11 cellular contexts compared by ENCODE assay signal in genomic region chr1:108426877-108427276, GRCh38. TPM values are rescaled to one million over a fixed set of nuclear protein-coding genes. Genes with fewer than 3 reads are reported as not detected.
"Had no signal": no experiment of that assay in that cellular context is flagged by ENCODE, and none has a peak within 500 bp of the region (broad histone marks: within the 10 kb centered on the region; RNA-seq: fewer than 3 reads in every experiment).

No MANE protein-coding gene starts in this region.

RNA-seq across cellular contexts. Expression of gene NBPF6, which starts 23.3 kb away (rescaled TPM):
- total RNA-seq: activated B cell treated with CpG ODN at 0.5 μM for 24 hours; activated CD4-positive, alpha-beta memory T cell treated with anti-CD3 and anti-CD28 coated beads, Interleukin-2, amount 10 ng/mL, durations not matched to agents 7 days and 5 days; activated CD4-positive, alpha-beta T cell treated with anti-CD3 and anti-CD28 coated beads for 36 hours; activated CD4-positive, alpha-beta T cell treated with anti-CD3 and anti-CD28 coated beads, Interleukin-2, amount 10 ng/mL, durations not matched to agents 7 days and 5 days; activated CD8-positive, alpha-beta memory T cell treated with anti-CD3 and anti-CD28 coated beads for 36 hours; activated CD8-positive, alpha-beta memory T cell treated with anti-CD3 and anti-CD28 coated beads, Interleukin-2, amount 10 ng/mL, durations not matched to agents 7 days and 5 days; activated CD8-positive, alpha-beta T cell treated with anti-CD3 and anti-CD28 coated beads for 36 hours; activated CD8-positive, alpha-beta T cell treated with anti-CD3 and anti-CD28 coated beads, Interleukin-2, amount 10 ng/mL, durations not matched to agents 7 days and 5 days; T-cell; T-helper 2 cell treated with Interferon-gamma antibody and Interleukin-4, amounts not matched to agents 100 ng/mL and 5 ng/mL, for 36 hours; WTC11 had no signal
